ENCODE assay signal across 23 cellular contexts in the genomic region with DNA sequence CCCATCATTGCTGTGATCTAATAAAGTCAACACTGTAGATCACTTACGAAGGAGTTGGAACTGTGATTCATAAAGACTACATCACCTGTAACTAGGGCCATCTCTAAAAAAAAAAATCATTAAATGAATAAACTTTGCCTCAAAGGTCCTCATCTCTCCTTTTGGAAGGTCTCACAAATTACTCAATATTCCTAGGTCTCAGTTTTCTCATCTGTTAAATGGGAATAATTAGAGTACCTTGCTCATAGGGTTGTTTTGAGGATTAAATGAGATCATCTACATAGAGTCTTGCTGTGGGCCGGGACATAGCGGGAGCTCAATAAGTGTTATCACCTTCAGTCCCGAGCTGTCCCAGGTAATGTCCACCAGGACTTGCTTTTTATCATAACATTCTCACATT.
DNase-seq lines count a peak whose midpoint lies in the region; ATAC-seq, FAIRE-seq and TF ChIP-seq lines count a peak whose summit lies in the region.
"Had no signal": no experiment of that assay in that cellular context is flagged by ENCODE, and none has a peak within 500 bp of the region (broad histone marks: within the 10 kb centered on the region; RNA-seq: fewer than 3 reads in every experiment).

No MANE protein-coding gene starts in this region.

- CTCF ChIA-PET in HepG2 (lab: Yijun Ruan, JAX; ENCODE audit: low intra/inter-chr PET ratio, low total read pairs), result no interaction called here
- CTCF ChIA-PET in SK-N-SH (lab: Yijun Ruan, JAX), result interaction anchor here (1.2 kb wide), 2 partner anchors 12 to 84 kb away, joined by 3 read pairs; no protein-coding TSS in a partner anchor

- ATAC-seq in HepG2 (no peak), GM19397 (IDR thresholded peaks at IDR 0.05; ENCODE audit: unreplicated experiment) (no peak)
- ATAC-seq: CD8-positive, alpha-beta T cell had no signal

- intact Hi-C loops in HepG2 (cut with micrococcal nuclease; ENCODE audit: unreplicated experiment), result loop anchor here (2.0 kb wide), 1 partner anchor 21 kb away; no protein-coding TSS in a partner anchor

- POLR2A ChIA-PET in HepG2 (lab: Yijun Ruan, JAX) (no interaction called here), SK-N-SH (lab: Yijun Ruan, JAX) (no interaction called here)

- H3K9me2 ChIP-seq in SK-N-SH, result no peaks in the 10 kb centered on the region

- TF ChIP-seq RAD21 in HepG2 (CRISPR knock-in tag; IDR thresholded peaks at IDR 0.05) (no peak), SK-N-SH (IDR thresholded peaks at IDR 0.05; ENCODE audit: low read length) (no peak)

- H3K4me2 ChIP-seq in HepG2 (ENCODE audit: low read depth, low read length), result no peak overlapping the region
- no peak overlapping the region for H3K4me2 ChIP-seq in SK-N-SH
- H3K4me2 ChIP-seq: BLaER1 had no signal

- no peaks in the 10 kb centered on the region for H3K79me2 ChIP-seq in HepG2 (ENCODE audit: insufficient read depth, low read length)
- no peaks in the 10 kb centered on the region for H3K79me2 ChIP-seq in SK-N-SH (ENCODE audit: insufficient read depth)

- H3F3A ChIP-seq in SK-N-SH (replicated peaks; ENCODE audit: insufficient read depth), result no peaks in the 10 kb centered on the region

- H3K36me3 ChIP-seq in bronchial epithelial cell (ENCODE audit: control insufficient read depth, insufficient read depth, low read length), result no peaks in the 10 kb centered on the region
- H3K36me3 ChIP-seq in HepG2 (replicated peaks in 1 of 2; ENCODE audit: control insufficient read depth in 1 of 2, insufficient read depth in 2 of 2, low read length in 2 of 2), result no peaks in the 10 kb centered on the region
- no peaks in the 10 kb centered on the region for H3K36me3 ChIP-seq in SK-N-SH (replicated peaks in 1 of 2; ENCODE audit: control insufficient read depth in 1 of 2, insufficient read depth in 2 of 2, low read length in 1 of 2)
- H3K36me3 ChIP-seq: BE2C, BLaER1 had no signal

- H3K27me3 ChIP-seq in bronchial epithelial cell (ENCODE audit: control insufficient read depth, insufficient read depth, low read length) (no peaks in the 10 kb centered on the region), HepG2 (ENCODE audit: control insufficient read depth in 1 of 2, insufficient read depth in 2 of 2, low read length in 2 of 2) (no peaks in the 10 kb centered on the region), SK-N-SH (ENCODE audit: insufficient read depth) (no peaks in the 10 kb centered on the region; the same call in 1 of the 2 replicates)
- H3K27me3 ChIP-seq: BE2C, BLaER1 had no signal

- H2AFZ ChIP-seq in HepG2 (ENCODE audit: low read length) (no peak overlapping the region), SK-N-SH (ENCODE audit: low read depth) (no peak overlapping the region)

- in situ Hi-C loops in HepG2 (cut with HindIII; ENCODE audit: extremely low pct_ligation_motif_present, low pct_unique_long_range_greater_than_20kb), result no loop called here

- no peak for TF ChIP-seq CTCF in bronchial epithelial cell (IDR thresholded peaks at IDR 0.05; ENCODE audit: insufficient read depth, low read length, severe bottlenecking)
- TF ChIP-seq CTCF in HepG2 (CRISPR knock-in tag; IDR thresholded peaks at IDR 0.05), result no peak
- TF ChIP-seq CTCF in SK-N-SH (IDR thresholded peaks at IDR 0.05), result no peak
- no peak for TF ChIP-seq CTCF in coronary artery (IDR thresholded peaks at IDR 0.05)

- 69% methylated on average over 4 of the region's 4 CpGs for WGBS in HepG2 (ENCODE audit: low lambda C conversion rate)
- WGBS in SK-N-SH (ENCODE audit: low lambda C conversion rate), result 73% methylated on average over 4 of the region's 4 CpGs

- DNase-seq in GM12891 (ENCODE audit: insufficient read length, low spot score), result no peak
- no peak for DNase-seq in GM18507 (ENCODE audit: extremely low spot score, insufficient read length, low read depth)
- DNase-seq in bronchial epithelial cell (ENCODE audit: low read depth), result peak; percentile 30
- no peak for DNase-seq in HepG2 (ENCODE audit: low spot score)
- no peak for DNase-seq in SK-N-SH
- no peak for DNase-seq in coronary artery (ENCODE audit: low spot score)
- DNase-seq: 8988T; ACHN; BE2C; C1 segment of cervical spinal cord; Caco-2; Calu3; CD4-positive, alpha-beta T cell; CD8-positive, alpha-beta T cell; DMS79 treated with DMSO at 0.1 percent for 48 hours; GF-D8 had no signal

- no peak overlapping the region for H3K27ac ChIP-seq in HepG2 (ENCODE audit: extremely low read length, insufficient read depth, low read length)
- no peak overlapping the region for H3K27ac ChIP-seq in SK-N-SH (ENCODE audit: low read depth in 2 of 2, low read length in 1 of 2)
- no peak overlapping the region for H3K27ac ChIP-seq in coronary artery
- H3K27ac ChIP-seq: BLaER1 had no signal

- no peaks in the 10 kb centered on the region for H4K20me1 ChIP-seq in HepG2 (ENCODE audit: insufficient read depth, low read length)
- no peaks in the 10 kb centered on the region for H4K20me1 ChIP-seq in SK-N-SH (ENCODE audit: insufficient read depth)
- H4K20me1 ChIP-seq: BLaER1 had no signal

- H3K4me3 ChIP-seq in bronchial epithelial cell (ENCODE audit: low read depth, low read length) (no peak overlapping the region), HepG2 (replicated peaks in 1 of 3; ENCODE audit: insufficient read depth in 1 of 3, low read depth in 2 of 3, low read length in 3 of 3) (no peak overlapping the region), SK-N-SH (ENCODE audit: low read depth in 2 of 2, low read length in 1 of 2) (no peak overlapping the region), coronary artery (no peak overlapping the region)
- H3K4me3 ChIP-seq: BLaER1 had no signal

- peak; percentile 38 for FAIRE-seq in GM12891 (lab: Jason Lieb, UNC)
- peak; percentile 26 for FAIRE-seq in GM18507 (lab: Jason Lieb, UNC)
- FAIRE-seq in bronchial epithelial cell (lab: Jason Lieb, UNC), result no peak
- FAIRE-seq in HepG2 (lab: Jason Lieb, UNC), result no peak
- FAIRE-seq: A204.1, D721Med, G401.6, GM12892, GM19239 had no signal

- no peak for TF ChIP-seq POLR2A in GM12891 (IDR thresholded peaks at IDR 0.05; ENCODE audit: low read depth, low read length)
- TF ChIP-seq POLR2A in HepG2 (IDR thresholded peaks at IDR 0.05; ENCODE audit: insufficient read depth in 1 of 2, low read depth in 2 of 2, low read length in 2 of 2), result no peak

- H3K9ac ChIP-seq in HepG2 (ENCODE audit: insufficient read depth, low read depth, low read length) (no peak overlapping the region), SK-N-SH (no peak overlapping the region)
- H3K9ac ChIP-seq: BLaER1 had no signal

- no peaks in the 10 kb centered on the region for H3K9me3 ChIP-seq in HepG2 (ENCODE audit: low read length)
- H3K9me3 ChIP-seq in SK-N-SH, result no peaks in the 10 kb centered on the region
- H3K9me3 ChIP-seq: BE2C, BLaER1, Caco-2 had no signal

- BruUV-seq in HepG2 (replicated peaks; lab: Mats Ljungman, UMichigan), result no TSS peak

- TF ChIP-seq EP300 in HepG2 (IDR thresholded peaks at IDR 0.05; ENCODE audit: low read depth in 2 of 2, low read length in 2 of 2) (no peak), HepG2 (CRISPR knock-in tag; IDR thresholded peaks at IDR 0.05; ENCODE audit: borderline replicate concordance) (no peak), SK-N-SH (IDR thresholded peaks at IDR 0.05; ENCODE audit: borderline replicate concordance in 1 of 2, low read depth in 1 of 2, low read length in 1 of 2) (no peak)

- H3K4me1 ChIP-seq in HepG2 (ENCODE audit: insufficient read depth, low read length), result peaks cover 21% of the 10 kb centered on the region
- peaks cover 0 to 8% of the 10 kb centered on the region in 2 experiments; a peak in 2 of 4 replicates for H3K4me1 ChIP-seq in SK-N-SH (ENCODE audit: control insufficient read depth in 1 of 2, insufficient read depth in 2 of 2, low read depth in 1 of 2, low read length in 1 of 2)
- H3K4me1 ChIP-seq: BLaER1 had no signal

TF ChIP-seq in GM12891, 5 proteins besides CTCF, POLR2A, EP300 and RAD21:
- TF ChIP-seq SPI1 (IDR thresholded peaks at IDR 0.05; ENCODE audit: low read depth, low read length) (no peak), TAF1 (IDR thresholded peaks at IDR 0.05; ENCODE audit: low read depth, low read length) (no peak), POU2F2 (IDR thresholded peaks at IDR 0.05; ENCODE audit: low read depth, low read length) (no peak), PAX5 (IDR thresholded peaks at IDR 0.05; ENCODE audit: insufficient read depth, low read length, severe bottlenecking) (no peak), POLR2AphosphoS5 (IDR thresholded peaks at IDR 0.05; ENCODE audit: low read depth, low read length) (no peak)
TF ChIP-seq in GM12891: peak in this region for 0.

TF ChIP-seq in HepG2, 621 proteins besides CTCF, POLR2A, EP300 and RAD21 (continues in another document):
- no peak for TF ChIP-seq MXI1 (IDR thresholded peaks at IDR 0.05; ENCODE audit: borderline replicate concordance, low read depth, low read length)

TF ChIP-seq in SK-N-SH, 30 proteins besides CTCF, POLR2A, EP300 and RAD21 (continues in another document):
- TF ChIP-seq RFX5 (IDR thresholded peaks at IDR 0.05; ENCODE audit: low read length) (no peak), FOSL2 (IDR thresholded peaks at IDR 0.05; ENCODE audit: borderline replicate concordance, low read depth) (no peak), FOXM1 (IDR thresholded peaks at IDR 0.05; ENCODE audit: low read depth) (no peak), CHD2 (IDR thresholded peaks at IDR 0.05; ENCODE audit: low read length, partially characterized antibody) (no peak), POLR2AphosphoS5 (IDR thresholded peaks at IDR 0.05; ENCODE audit: low read depth, low read length) (no peak)
- TF ChIP-seq, protein P1, sequence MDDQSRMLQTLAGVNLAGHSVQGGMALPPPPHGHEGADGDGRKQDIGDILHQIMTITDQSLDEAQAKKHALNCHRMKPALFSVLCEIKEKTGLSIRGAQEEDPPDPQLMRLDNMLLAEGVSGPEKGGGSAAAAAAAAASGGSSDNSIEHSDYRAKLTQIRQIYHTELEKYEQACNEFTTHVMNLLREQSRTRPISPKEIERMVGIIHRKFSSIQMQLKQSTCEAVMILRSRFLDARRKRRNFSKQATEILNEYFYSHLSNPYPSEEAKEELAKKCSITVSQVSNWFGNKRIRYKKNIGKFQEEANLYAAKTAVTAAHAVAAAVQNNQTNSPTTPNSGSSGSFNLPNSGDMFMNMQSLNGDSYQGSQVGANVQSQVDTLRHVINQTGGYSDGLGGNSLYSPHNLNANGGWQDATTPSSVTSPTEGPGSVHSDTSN (IDR thresholded peaks at IDR 0.05), result no peak
- TF ChIP-seq, protein P2, sequence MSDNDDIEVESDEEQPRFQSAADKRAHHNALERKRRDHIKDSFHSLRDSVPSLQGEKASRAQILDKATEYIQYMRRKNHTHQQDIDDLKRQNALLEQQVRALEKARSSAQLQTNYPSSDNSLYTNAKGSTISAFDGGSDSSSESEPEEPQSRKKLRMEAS (IDR thresholded peaks at IDR 0.05; ENCODE audit: low read depth), result no peak
- TF ChIP-seq, protein P3, sequence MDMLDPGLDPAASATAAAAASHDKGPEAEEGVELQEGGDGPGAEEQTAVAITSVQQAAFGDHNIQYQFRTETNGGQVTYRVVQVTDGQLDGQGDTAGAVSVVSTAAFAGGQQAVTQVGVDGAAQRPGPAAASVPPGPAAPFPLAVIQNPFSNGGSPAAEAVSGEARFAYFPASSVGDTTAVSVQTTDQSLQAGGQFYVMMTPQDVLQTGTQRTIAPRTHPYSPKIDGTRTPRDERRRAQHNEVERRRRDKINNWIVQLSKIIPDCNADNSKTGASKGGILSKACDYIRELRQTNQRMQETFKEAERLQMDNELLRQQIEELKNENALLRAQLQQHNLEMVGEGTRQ (IDR thresholded peaks at IDR 0.05; ENCODE audit: borderline replicate concordance, low read depth, low read length), result no peak
